1 cellular context compared by ENCODE assay signal in the genomic region with DNA sequence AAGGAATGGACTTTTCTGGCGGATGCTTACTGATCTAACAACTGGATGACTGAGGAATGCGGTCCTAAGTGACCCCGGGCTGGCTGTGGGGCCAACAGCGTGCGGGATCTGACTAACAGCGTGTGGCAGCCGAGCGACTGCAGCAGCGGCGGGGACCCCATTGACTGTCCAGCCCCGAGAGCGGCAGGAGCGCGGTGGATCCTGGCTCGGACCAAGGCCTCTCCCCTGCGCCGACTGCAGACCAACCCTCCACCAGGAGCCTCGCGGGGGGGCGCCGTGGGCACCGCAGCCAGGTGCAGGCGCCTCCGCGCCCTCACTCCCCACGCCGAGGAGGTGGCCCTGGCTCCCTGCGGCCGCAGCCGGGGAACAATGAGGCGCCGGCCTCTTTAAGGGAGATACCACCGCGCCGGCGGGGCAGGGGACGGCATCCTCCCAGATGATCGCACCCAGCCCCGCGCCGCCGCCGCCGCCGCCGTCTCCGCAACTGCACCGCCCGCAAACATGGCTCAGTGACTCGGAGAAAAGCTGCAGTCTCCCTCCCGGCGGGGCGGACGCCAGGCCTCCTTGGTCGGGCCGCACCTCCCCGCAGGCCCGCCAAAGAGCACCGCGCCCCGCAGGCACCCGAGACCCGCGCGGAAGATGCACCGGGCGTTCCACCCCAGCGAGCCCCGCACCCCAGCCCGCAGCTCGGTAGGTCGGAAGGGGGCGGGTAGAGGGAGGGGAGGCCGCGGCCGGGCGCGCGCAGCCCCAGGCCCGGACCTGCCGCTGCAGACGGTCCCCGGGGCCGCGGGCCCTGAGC.
TF ChIP-seq lines count a peak whose summit lies in the region.

No MANE protein-coding gene starts in this region.

TF ChIP-seq in HepG2, 621 proteins besides CTCF, POLR2A, EP300 and RAD21 (continued from another document and continues in another):
- TF ChIP-seq, protein P1, sequence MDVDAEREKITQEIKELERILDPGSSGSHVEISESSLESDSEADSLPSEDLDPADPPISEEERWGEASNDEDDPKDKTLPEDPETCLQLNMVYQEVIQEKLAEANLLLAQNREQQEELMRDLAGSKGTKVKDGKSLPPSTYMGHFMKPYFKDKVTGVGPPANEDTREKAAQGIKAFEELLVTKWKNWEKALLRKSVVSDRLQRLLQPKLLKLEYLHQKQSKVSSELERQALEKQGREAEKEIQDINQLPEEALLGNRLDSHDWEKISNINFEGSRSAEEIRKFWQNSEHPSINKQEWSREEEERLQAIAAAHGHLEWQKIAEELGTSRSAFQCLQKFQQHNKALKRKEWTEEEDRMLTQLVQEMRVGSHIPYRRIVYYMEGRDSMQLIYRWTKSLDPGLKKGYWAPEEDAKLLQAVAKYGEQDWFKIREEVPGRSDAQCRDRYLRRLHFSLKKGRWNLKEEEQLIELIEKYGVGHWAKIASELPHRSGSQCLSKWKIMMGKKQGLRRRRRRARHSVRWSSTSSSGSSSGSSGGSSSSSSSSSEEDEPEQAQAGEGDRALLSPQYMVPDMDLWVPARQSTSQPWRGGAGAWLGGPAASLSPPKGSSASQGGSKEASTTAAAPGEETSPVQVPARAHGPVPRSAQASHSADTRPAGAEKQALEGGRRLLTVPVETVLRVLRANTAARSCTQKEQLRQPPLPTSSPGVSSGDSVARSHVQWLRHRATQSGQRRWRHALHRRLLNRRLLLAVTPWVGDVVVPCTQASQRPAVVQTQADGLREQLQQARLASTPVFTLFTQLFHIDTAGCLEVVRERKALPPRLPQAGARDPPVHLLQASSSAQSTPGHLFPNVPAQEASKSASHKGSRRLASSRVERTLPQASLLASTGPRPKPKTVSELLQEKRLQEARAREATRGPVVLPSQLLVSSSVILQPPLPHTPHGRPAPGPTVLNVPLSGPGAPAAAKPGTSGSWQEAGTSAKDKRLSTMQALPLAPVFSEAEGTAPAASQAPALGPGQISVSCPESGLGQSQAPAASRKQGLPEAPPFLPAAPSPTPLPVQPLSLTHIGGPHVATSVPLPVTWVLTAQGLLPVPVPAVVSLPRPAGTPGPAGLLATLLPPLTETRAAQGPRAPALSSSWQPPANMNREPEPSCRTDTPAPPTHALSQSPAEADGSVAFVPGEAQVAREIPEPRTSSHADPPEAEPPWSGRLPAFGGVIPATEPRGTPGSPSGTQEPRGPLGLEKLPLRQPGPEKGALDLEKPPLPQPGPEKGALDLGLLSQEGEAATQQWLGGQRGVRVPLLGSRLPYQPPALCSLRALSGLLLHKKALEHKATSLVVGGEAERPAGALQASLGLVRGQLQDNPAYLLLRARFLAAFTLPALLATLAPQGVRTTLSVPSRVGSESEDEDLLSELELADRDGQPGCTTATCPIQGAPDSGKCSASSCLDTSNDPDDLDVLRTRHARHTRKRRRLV (CRISPR knock-in tag; IDR thresholded peaks at IDR 0.05), result peak; percentile 24; the same call in 1 of the 2 replicates
- TF ChIP-seq POLR2AphosphoS5 (IDR thresholded peaks at IDR 0.05; ENCODE audit: low read depth, low read length) (no peak), ZNF780A (CRISPR knock-in tag; IDR thresholded peaks at IDR 0.05) (no peak), ZNF431 (CRISPR knock-in tag; IDR thresholded peaks at IDR 0.05; ENCODE audit: borderline replicate concordance, low read depth) (no peak), ZFP41 (CRISPR knock-in tag; IDR thresholded peaks at IDR 0.05; ENCODE audit: borderline replicate concordance) (peak; percentile 71; the same call in 1 of the 2 replicates), ZBTB20 (CRISPR knock-in tag; IDR thresholded peaks at IDR 0.05; ENCODE audit: borderline replicate concordance, low read depth) (no peak), ZBTB21 (CRISPR knock-in tag; IDR thresholded peaks at IDR 0.05) (no peak), ZFP82 (CRISPR knock-in tag; IDR thresholded peaks at IDR 0.05; ENCODE audit: borderline replicate concordance) (no peak), TOPORS (CRISPR knock-in tag; IDR thresholded peaks at IDR 0.05) (no peak), YY1 (IDR thresholded peaks at IDR 0.05; ENCODE audit: insufficient read depth, insufficient replicate concordance, low read depth, low read length) (no peak), RBAK (CRISPR knock-in tag; IDR thresholded peaks at IDR 0.05) (no peak), PRPF4 (IDR thresholded peaks at IDR 0.05; ENCODE audit: low read depth, low read length, poor library complexity, severe bottlenecking) (no peak), ZZZ3 (CRISPR knock-in tag; IDR thresholded peaks at IDR 0.05; ENCODE audit: borderline replicate concordance) (no peak), SOX13 (IDR thresholded peaks at IDR 0.05) (no peak), SOX13 (CRISPR knock-in tag; conservative IDR thresholded peaks at IDR 0.05 in 1 of 2, IDR thresholded peaks at IDR 0.05 in 1 of 2) (peak in 1 of 2 experiments; percentile 18; a peak in 1 of 4 replicates), KAT2B (IDR thresholded peaks at IDR 0.05; ENCODE audit: borderline replicate concordance, low read depth, low read length) (no peak), ZNF775 (CRISPR knock-in tag; IDR thresholded peaks at IDR 0.05; ENCODE audit: borderline replicate concordance) (no peak), MAFK (conservative IDR thresholded peaks at IDR 0.05 in 1 of 2, IDR thresholded peaks at IDR 0.05 in 1 of 2; ENCODE audit: low read length in 2 of 2) (no peak), ZNF577 (CRISPR knock-in tag; IDR thresholded peaks at IDR 0.05; ENCODE audit: borderline replicate concordance, low read depth) (no peak), ZNF232 (CRISPR knock-in tag; IDR thresholded peaks at IDR 0.05; ENCODE audit: borderline replicate concordance) (peak; percentile 43; the same call in 1 of the 2 replicates), ZNF367 (CRISPR knock-in tag; IDR thresholded peaks at IDR 0.05; ENCODE audit: borderline replicate concordance) (no peak), RXRA (CRISPR knock-in tag; IDR thresholded peaks at IDR 0.05) (peak; percentile 43; the same call in 1 of the 2 replicates)
- TF ChIP-seq, protein P2, sequence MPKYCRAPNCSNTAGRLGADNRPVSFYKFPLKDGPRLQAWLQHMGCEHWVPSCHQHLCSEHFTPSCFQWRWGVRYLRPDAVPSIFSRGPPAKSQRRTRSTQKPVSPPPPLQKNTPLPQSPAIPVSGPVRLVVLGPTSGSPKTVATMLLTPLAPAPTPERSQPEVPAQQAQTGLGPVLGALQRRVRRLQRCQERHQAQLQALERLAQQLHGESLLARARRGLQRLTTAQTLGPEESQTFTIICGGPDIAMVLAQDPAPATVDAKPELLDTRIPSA (CRISPR knock-in tag; IDR thresholded peaks at IDR 0.05; ENCODE audit: borderline replicate concordance), result no peak
- TF ChIP-seq, protein P3, sequence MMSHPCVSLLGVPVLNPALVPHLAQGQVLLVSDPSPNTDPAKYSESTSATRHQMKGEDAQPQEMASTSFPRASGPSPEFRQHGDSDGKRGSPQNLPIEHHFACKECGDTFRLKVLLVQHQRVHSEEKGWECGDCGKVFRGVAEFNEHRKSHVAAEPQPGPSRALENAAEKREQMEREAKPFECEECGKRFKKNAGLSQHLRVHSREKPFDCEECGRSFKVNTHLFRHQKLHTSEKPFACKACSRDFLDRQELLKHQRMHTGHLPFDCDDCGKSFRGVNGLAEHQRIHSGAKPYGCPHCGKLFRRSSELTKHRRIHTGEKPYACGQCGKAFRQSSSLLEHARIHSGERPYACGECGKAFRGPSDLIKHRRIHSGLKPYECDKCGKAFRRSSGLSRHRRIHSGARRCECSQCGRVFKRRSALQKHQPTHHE (CRISPR knock-in tag; IDR thresholded peaks at IDR 0.05; ENCODE audit: borderline replicate concordance), result 0 out of 2 replicates have a peak, but pooled peaks have one; percentile 14
- TF ChIP-seq, protein P4, sequence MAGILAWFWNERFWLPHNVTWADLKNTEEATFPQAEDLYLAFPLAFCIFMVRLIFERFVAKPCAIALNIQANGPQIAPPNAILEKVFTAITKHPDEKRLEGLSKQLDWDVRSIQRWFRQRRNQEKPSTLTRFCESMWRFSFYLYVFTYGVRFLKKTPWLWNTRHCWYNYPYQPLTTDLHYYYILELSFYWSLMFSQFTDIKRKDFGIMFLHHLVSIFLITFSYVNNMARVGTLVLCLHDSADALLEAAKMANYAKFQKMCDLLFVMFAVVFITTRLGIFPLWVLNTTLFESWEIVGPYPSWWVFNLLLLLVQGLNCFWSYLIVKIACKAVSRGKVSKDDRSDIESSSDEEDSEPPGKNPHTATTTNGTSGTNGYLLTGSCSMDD (CRISPR knock-in tag; IDR thresholded peaks at IDR 0.05), result no peak
- TF ChIP-seq, protein P5, sequence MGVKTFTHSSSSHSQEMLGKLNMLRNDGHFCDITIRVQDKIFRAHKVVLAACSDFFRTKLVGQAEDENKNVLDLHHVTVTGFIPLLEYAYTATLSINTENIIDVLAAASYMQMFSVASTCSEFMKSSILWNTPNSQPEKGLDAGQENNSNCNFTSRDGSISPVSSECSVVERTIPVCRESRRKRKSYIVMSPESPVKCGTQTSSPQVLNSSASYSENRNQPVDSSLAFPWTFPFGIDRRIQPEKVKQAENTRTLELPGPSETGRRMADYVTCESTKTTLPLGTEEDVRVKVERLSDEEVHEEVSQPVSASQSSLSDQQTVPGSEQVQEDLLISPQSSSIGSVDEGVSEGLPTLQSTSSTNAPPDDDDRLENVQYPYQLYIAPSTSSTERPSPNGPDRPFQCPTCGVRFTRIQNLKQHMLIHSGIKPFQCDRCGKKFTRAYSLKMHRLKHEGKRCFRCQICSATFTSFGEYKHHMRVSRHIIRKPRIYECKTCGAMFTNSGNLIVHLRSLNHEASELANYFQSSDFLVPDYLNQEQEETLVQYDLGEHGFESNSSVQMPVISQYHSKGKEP (CRISPR knock-in tag; IDR thresholded peaks at IDR 0.05), result no peak
- TF ChIP-seq, protein P6, sequence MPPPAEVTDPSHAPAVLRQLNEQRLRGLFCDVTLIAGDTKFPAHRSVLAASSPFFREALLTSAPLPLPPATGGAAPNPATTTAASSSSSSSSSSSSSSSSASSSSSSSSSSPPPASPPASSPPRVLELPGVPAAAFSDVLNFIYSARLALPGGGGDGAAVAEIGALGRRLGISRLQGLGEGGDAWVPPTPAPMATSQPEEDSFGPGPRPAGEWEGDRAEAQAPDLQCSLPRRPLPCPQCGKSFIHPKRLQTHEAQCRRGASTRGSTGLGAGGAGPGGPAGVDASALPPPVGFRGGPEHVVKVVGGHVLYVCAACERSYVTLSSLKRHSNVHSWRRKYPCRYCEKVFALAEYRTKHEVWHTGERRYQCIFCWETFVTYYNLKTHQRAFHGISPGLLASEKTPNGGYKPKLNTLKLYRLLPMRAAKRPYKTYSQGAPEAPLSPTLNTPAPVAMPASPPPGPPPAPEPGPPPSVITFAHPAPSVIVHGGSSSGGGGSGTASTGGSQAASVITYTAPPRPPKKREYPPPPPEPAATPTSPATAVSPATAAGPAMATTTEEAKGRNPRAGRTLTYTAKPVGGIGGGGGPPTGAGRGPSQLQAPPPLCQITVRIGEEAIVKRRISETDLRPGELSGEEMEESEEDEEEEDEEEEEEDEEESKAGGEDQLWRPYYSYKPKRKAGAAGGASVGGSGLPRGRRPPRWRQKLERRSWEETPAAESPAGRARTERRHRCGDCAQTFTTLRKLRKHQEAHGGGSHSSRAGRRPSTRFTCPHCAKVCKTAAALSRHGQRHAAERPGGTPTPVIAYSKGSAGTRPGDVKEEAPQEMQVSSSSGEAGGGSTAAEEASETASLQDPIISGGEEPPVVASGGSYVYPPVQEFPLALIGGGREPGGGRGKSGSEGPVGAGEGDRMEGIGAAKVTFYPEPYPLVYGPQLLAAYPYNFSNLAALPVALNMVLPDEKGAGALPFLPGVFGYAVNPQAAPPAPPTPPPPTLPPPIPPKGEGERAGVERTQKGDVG (CRISPR knock-in tag; IDR thresholded peaks at IDR 0.05; ENCODE audit: borderline replicate concordance), result no peak
- TF ChIP-seq, protein P7, sequence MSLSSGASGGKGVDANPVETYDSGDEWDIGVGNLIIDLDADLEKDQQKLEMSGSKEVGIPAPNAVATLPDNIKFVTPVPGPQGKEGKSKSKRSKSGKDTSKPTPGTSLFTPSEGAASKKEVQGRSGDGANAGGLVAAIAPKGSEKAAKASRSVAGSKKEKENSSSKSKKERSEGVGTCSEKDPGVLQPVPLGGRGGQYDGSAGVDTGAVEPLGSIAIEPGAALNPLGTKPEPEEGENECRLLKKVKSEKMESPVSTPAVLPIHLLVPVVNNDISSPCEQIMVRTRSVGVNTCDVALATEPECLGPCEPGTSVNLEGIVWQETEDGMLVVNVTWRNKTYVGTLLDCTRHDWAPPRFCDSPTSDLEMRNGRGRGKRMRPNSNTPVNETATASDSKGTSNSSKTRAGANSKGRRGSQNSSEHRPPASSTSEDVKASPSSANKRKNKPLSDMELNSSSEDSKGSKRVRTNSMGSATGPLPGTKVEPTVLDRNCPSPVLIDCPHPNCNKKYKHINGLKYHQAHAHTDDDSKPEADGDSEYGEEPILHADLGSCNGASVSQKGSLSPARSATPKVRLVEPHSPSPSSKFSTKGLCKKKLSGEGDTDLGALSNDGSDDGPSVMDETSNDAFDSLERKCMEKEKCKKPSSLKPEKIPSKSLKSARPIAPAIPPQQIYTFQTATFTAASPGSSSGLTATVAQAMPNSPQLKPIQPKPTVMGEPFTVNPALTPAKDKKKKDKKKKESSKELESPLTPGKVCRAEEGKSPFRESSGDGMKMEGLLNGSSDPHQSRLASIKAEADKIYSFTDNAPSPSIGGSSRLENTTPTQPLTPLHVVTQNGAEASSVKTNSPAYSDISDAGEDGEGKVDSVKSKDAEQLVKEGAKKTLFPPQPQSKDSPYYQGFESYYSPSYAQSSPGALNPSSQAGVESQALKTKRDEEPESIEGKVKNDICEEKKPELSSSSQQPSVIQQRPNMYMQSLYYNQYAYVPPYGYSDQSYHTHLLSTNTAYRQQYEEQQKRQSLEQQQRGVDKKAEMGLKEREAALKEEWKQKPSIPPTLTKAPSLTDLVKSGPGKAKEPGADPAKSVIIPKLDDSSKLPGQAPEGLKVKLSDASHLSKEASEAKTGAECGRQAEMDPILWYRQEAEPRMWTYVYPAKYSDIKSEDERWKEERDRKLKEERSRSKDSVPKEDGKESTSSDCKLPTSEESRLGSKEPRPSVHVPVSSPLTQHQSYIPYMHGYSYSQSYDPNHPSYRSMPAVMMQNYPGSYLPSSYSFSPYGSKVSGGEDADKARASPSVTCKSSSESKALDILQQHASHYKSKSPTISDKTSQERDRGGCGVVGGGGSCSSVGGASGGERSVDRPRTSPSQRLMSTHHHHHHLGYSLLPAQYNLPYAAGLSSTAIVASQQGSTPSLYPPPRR (CRISPR knock-in tag; IDR thresholded peaks at IDR 0.05; ENCODE audit: borderline replicate concordance), result no peak
- TF ChIP-seq, protein P8, sequence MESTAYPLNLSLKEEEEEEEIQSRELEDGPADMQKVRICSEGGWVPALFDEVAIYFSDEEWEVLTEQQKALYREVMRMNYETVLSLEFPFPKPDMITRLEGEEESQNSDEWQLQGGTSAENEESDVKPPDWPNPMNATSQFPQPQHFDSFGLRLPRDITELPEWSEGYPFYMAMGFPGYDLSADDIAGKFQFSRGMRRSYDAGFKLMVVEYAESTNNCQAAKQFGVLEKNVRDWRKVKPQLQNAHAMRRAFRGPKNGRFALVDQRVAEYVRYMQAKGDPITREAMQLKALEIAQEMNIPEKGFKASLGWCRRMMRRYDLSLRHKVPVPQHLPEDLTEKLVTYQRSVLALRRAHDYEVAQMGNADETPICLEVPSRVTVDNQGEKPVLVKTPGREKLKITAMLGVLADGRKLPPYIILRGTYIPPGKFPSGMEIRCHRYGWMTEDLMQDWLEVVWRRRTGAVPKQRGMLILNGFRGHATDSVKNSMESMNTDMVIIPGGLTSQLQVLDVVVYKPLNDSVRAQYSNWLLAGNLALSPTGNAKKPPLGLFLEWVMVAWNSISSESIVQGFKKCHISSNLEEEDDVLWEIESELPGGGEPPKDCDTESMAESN (CRISPR knock-in tag; conservative IDR thresholded peaks at IDR 0.05), result peak; percentile 73
- TF ChIP-seq, protein P9, sequence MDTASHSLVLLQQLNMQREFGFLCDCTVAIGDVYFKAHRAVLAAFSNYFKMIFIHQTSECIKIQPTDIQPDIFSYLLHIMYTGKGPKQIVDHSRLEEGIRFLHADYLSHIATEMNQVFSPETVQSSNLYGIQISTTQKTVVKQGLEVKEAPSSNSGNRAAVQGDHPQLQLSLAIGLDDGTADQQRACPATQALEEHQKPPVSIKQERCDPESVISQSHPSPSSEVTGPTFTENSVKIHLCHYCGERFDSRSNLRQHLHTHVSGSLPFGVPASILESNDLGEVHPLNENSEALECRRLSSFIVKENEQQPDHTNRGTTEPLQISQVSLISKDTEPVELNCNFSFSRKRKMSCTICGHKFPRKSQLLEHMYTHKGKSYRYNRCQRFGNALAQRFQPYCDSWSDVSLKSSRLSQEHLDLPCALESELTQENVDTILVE (CRISPR knock-in tag; IDR thresholded peaks at IDR 0.05), result peak; percentile 32; the same call in 1 of the 2 replicates
